1 cellular context compared by ENCODE assay signal in the genomic region with DNA sequence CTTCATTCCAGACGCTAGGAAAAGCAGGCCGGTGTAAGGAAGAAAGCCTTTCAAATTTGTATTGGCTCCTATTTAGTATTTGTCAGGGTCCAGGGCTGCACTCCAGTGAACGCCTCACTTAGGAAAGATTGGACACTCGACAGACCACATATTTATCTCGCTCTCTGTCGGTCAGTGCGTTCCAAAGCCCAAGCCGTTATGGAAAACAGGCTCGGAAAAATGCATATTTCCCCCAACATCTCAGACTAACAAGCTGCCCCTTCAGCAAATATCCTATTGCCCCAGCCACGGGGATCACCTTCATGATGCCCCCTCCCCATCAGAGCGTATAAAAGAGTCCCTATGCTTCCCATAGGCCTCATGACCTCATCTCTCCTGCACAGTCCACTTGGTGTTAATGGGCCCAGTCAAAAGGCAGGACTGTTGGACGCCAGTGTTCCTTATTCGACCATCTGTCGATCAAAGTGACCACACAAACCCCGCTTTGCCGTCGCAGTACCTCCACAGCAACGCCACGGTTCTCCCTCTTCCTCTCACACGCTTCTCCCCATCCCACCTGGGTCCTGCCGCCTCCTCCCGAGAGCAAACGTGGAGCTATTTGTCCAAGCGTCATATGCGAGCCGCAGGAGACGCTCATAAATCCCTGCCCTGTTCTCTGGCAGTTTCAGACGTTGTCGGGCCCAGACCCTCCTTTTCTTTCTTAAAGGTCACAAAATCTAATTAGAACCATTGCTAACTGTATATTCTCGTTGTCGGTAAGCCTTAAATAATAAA.
TF ChIP-seq lines count a peak whose summit lies in the region.

No MANE protein-coding gene starts in this region.

TF ChIP-seq in H1, 55 proteins besides CTCF, POLR2A, EP300 and RAD21 (continued from another document):
- TF ChIP-seq, protein P1, sequence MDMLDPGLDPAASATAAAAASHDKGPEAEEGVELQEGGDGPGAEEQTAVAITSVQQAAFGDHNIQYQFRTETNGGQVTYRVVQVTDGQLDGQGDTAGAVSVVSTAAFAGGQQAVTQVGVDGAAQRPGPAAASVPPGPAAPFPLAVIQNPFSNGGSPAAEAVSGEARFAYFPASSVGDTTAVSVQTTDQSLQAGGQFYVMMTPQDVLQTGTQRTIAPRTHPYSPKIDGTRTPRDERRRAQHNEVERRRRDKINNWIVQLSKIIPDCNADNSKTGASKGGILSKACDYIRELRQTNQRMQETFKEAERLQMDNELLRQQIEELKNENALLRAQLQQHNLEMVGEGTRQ (IDR thresholded peaks at IDR 0.05; ENCODE audit: low read length), result no peak
- no peak for TF ChIP-seq JUN (IDR thresholded peaks at IDR 0.05; ENCODE audit: low read depth, low read length)
- no peak for TF ChIP-seq RXRA (IDR thresholded peaks at IDR 0.05; ENCODE audit: insufficient read depth, low read depth, low read length)
- no peak for TF ChIP-seq SUZ12 (IDR thresholded peaks at IDR 0.05; ENCODE audit: low read length)
- no peak for TF ChIP-seq SIX5 (IDR thresholded peaks at IDR 0.05; ENCODE audit: low read depth, low read length)
- TF ChIP-seq BRCA1 (IDR thresholded peaks at IDR 0.05; ENCODE audit: low read depth, low read length), result no peak
- no peak for TF ChIP-seq ZNF274 (IDR thresholded peaks at IDR 0.05; ENCODE audit: borderline replicate concordance, extremely low read depth, low read length)
- TF ChIP-seq HDAC2 (IDR thresholded peaks at IDR 0.05; ENCODE audit: borderline replicate concordance in 1 of 2, low read depth in 2 of 2, low read length in 2 of 2), result no peak
- TF ChIP-seq TAF7 (optimal IDR thresholded peaks at IDR 0.05; ENCODE audit: borderline replicate concordance, low read depth, low read length), result no peak
- no peak for TF ChIP-seq KDM5A (IDR thresholded peaks at IDR 0.05; ENCODE audit: low read length)
- TF ChIP-seq EGR1 (IDR thresholded peaks at IDR 0.05; ENCODE audit: borderline replicate concordance, low read depth, low read length), result no peak
- TF ChIP-seq BCL11A (IDR thresholded peaks at IDR 0.05; ENCODE audit: low read depth in 2 of 2, low read length in 2 of 2), result no peak
- TF ChIP-seq SIN3A (conservative IDR thresholded peaks at IDR 0.05 in 1 of 2, IDR thresholded peaks at IDR 0.05 in 1 of 2; ENCODE audit: low read depth in 1 of 2, low read length in 2 of 2), result no peak
- TF ChIP-seq TCF12 (IDR thresholded peaks at IDR 0.05; ENCODE audit: low read depth, low read length), result no peak
TF ChIP-seq in H1: peak in this region for 0.
